In genomic region chr1:22289251-22289995, GRCh38 we compare ENCODE assay signal across 1 cellular context.
TF ChIP-seq lines count a peak whose summit lies in the region.

No MANE protein-coding gene starts in this region.

TF ChIP-seq in H1, 55 proteins besides CTCF, POLR2A, EP300 and RAD21 (continued from another document):
- TF ChIP-seq RXRA (IDR thresholded peaks at IDR 0.05; ENCODE audit: insufficient read depth, low read depth, low read length) (no peak), ATF3 (IDR thresholded peaks at IDR 0.05; ENCODE audit: insufficient read depth, low read depth, low read length) (no peak), RBBP5 (IDR thresholded peaks at IDR 0.05; ENCODE audit: borderline replicate concordance, low read depth, low read length) (no peak), BCL11A (IDR thresholded peaks at IDR 0.05; ENCODE audit: low read depth in 2 of 2, low read length in 2 of 2) (no peak), BRCA1 (IDR thresholded peaks at IDR 0.05; ENCODE audit: low read depth, low read length) (no peak), SIRT6 (IDR thresholded peaks at IDR 0.05; ENCODE audit: low read length) (no peak), RFX5 (IDR thresholded peaks at IDR 0.05; ENCODE audit: borderline replicate concordance, low read depth, low read length) (no peak), HDAC6 (IDR thresholded peaks at IDR 0.05; ENCODE audit: low read depth, low read length) (no peak), KDM1A (IDR thresholded peaks at IDR 0.05; ENCODE audit: borderline replicate concordance, low read length) (no peak), CHD7 (IDR thresholded peaks at IDR 0.05; ENCODE audit: insufficient replicate concordance, low read length) (no peak), GTF2F1 (IDR thresholded peaks at IDR 0.05; ENCODE audit: borderline replicate concordance, low read depth, low read length) (no peak), SP2 (IDR thresholded peaks at IDR 0.05; ENCODE audit: low read length) (no peak), POLR2AphosphoS5 (IDR thresholded peaks at IDR 0.05; ENCODE audit: low read depth, low read length) (no peak), JUND (IDR thresholded peaks at IDR 0.05; ENCODE audit: low read length) (no peak), SUZ12 (IDR thresholded peaks at IDR 0.05; ENCODE audit: low read length) (no peak), FOSL1 (IDR thresholded peaks at IDR 0.05; ENCODE audit: insufficient read depth, low read depth, low read length) (no peak), HDAC2 (IDR thresholded peaks at IDR 0.05; ENCODE audit: borderline replicate concordance in 1 of 2, low read depth in 2 of 2, low read length in 2 of 2) (no peak), SIN3A (conservative IDR thresholded peaks at IDR 0.05 in 1 of 2, IDR thresholded peaks at IDR 0.05 in 1 of 2; ENCODE audit: low read depth in 1 of 2, low read length in 2 of 2) (no peak)
